ENCODE assay signal across 8 cellular contexts in genomic region chr1:239816090-239816812, GRCh38.
DNase-seq lines count a peak whose midpoint lies in the region; ATAC-seq and TF ChIP-seq lines count a peak whose summit lies in the region.

No MANE protein-coding gene starts in this region.

- no peaks in the 10 kb centered on the region for H3K79me2 ChIP-seq in neural progenitor cell (ENCODE audit: low read depth)

- H3K36me3 ChIP-seq in endodermal cell (ENCODE audit: control insufficient read depth, insufficient read depth, low read length): no peaks in the 10 kb centered on the region
- no peaks in the 10 kb centered on the region for H3K36me3 ChIP-seq in neural progenitor cell
- no peaks in the 10 kb centered on the region for H3K36me3 ChIP-seq in effector memory CD4-positive, alpha-beta T cell (ENCODE audit: control insufficient read depth, insufficient read depth, low read length)

- ATAC-seq in HG03097 (IDR thresholded peaks at IDR 0.05; ENCODE audit: low FRiP score, unreplicated experiment): no peak

- no peaks in the 10 kb centered on the region for H3K9me3 Mint-ChIP-seq in endodermal cell
- no peaks in the 10 kb centered on the region for H3K9me3 Mint-ChIP-seq in neural progenitor cell

- H3K9me3 ChIP-seq in endodermal cell (ENCODE audit: control insufficient read depth, low read length): no peaks in the 10 kb centered on the region
- H3K9me3 ChIP-seq in neural progenitor cell (ENCODE audit: low read depth): no peaks in the 10 kb centered on the region
- H3K9me3 ChIP-seq in effector memory CD4-positive, alpha-beta T cell (ENCODE audit: control insufficient read depth, low read length): no peaks in the 10 kb centered on the region

- H3K27ac Mint-ChIP-seq in endodermal cell: peak overlapping the region; percentile 90
- no peak overlapping the region for H3K27ac Mint-ChIP-seq in neural progenitor cell

- no peak overlapping the region for H2AFZ ChIP-seq in neural progenitor cell (replicated peaks)

- H3K9ac ChIP-seq in endodermal cell (ENCODE audit: extremely low read depth, low read length, poor library complexity, severe bottlenecking): no peak overlapping the region
- no peak overlapping the region for H3K9ac ChIP-seq in neural progenitor cell

- TF ChIP-seq CTCF in endodermal cell (conservative IDR thresholded peaks at IDR 0.05) (no peak), neural progenitor cell (IDR thresholded peaks at IDR 0.05) (no peak)

- peaks cover 3% of the 10 kb centered on the region for H4K20me1 ChIP-seq in neural progenitor cell (ENCODE audit: low read depth)

- H3K4me1 ChIP-seq in endodermal cell (ENCODE audit: control insufficient read depth, insufficient read depth, low read length) (peaks cover 24% of the 10 kb centered on the region), neural progenitor cell (peaks cover 5% of the 10 kb centered on the region)
- no peaks in the 10 kb centered on the region for H3K4me1 ChIP-seq in effector memory CD4-positive, alpha-beta T cell (ENCODE audit: control insufficient read depth, insufficient read depth, low read length, poor library complexity, severe bottlenecking)

- H3K27me3 Mint-ChIP-seq in endodermal cell (ENCODE audit: insufficient read depth) (no peaks in the 10 kb centered on the region), neural progenitor cell (ENCODE audit: insufficient read depth, low read depth) (no peaks in the 10 kb centered on the region)

- WGBS in endodermal cell (ENCODE audit: insufficient coverage in 1 of 2, insufficient read length in 1 of 2), 2 experiments: 46 to 50% methylated on average over 4 to 6 of the region's 6 CpGs

- H3K27me3 ChIP-seq in endodermal cell (ENCODE audit: control insufficient read depth, insufficient read depth, low read length, poor library complexity, severe bottlenecking) (no peaks in the 10 kb centered on the region), neural progenitor cell (no peaks in the 10 kb centered on the region)
- H3K27me3 ChIP-seq in effector memory CD4-positive, alpha-beta T cell (replicated peaks; ENCODE audit: control insufficient read depth, insufficient read depth, low read length, poor library complexity, severe bottlenecking): no peaks in the 10 kb centered on the region

- H3K36me3 Mint-ChIP-seq in endodermal cell (ENCODE audit: low read depth) (no peaks in the 10 kb centered on the region), neural progenitor cell (no peaks in the 10 kb centered on the region)

- H3K27ac ChIP-seq in endodermal cell (ENCODE audit: low read depth, low read length) (no peak overlapping the region), neural progenitor cell (no peak overlapping the region)
- H3K27ac ChIP-seq in effector memory CD4-positive, alpha-beta T cell (ENCODE audit: insufficient read depth, low read length, poor library complexity, severe bottlenecking): no peak overlapping the region

- H3F3A ChIP-seq in neural progenitor cell (ENCODE audit: low read depth): peaks cover 6% of the 10 kb centered on the region

- H3K4me3 Mint-ChIP-seq in endodermal cell: no peak overlapping the region
- H3K4me3 Mint-ChIP-seq in neural progenitor cell: no peak overlapping the region

- H3K4me3 ChIP-seq in endodermal cell (ENCODE audit: low read length): no peak overlapping the region
- no peak overlapping the region for H3K4me3 ChIP-seq in neural progenitor cell
- H3K4me3 ChIP-seq in effector memory CD4-positive, alpha-beta T cell (ENCODE audit: insufficient read depth, low read depth, low read length, poor library complexity, severe bottlenecking): no peak overlapping the region

- H3K4me2 ChIP-seq in neural progenitor cell: no peak overlapping the region

- H3K4me1 Mint-ChIP-seq in endodermal cell (peaks cover 51% of the 10 kb centered on the region), neural progenitor cell (peaks cover 29% of the 10 kb centered on the region)

- DNase-seq in CD1c-positive myeloid dendritic cell (ENCODE audit: extremely low spot score) (peak; percentile 18), NCI-H460 (ENCODE audit: extremely low read depth, low read depth) (peak; percentile 86), endodermal cell (peak; percentile 87), neural progenitor cell (ENCODE audit: low spot score) (peak; percentile 21), pons (ENCODE audit: low spot score) (no peak), SHP77 (lab: John Stamatoyannopoulos, UW) (no peak)
- DNase-seq in effector memory CD4-positive, alpha-beta T cell: no peak

Comparison
In these comparisons a context has a peak if more than half of its experiments do, and no peak if none do; other contexts are left out.
1. DNase-seq: peak in CD1c-positive myeloid dendritic cell (single experiment), NCI-H460 (single experiment), endodermal cell (single experiment) and neural progenitor cell (single experiment); none in effector memory CD4-positive, alpha-beta T cell (0 of 3), pons (single experiment) and SHP77 (0 of 2).